ENCODE assay signal across 1 cellular context in the genomic region with DNA sequence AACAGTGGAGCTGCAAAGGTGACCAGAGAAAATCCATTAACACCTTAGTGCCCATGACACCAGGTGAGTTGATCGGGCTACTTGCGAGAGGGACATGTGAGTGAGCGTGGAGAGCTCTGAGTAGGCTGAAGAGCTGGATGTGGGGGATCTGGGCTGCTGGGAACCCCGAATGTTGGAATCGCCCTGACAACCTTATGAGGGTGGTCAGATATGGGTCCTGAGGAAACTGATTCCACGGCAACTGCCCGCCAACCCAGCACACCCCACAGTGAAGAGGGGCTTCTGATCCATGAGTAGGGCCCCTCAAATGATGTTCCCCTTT.
TF ChIP-seq lines count a peak whose summit lies in the region.

No MANE protein-coding gene starts in this region.

TF ChIP-seq in HCT116, 20 proteins besides CTCF, POLR2A, EP300 and RAD21 (continued from another document):
- no peak for TF ChIP-seq REST (IDR thresholded peaks at IDR 0.05; ENCODE audit: low read depth)
- TF ChIP-seq YY1 (IDR thresholded peaks at IDR 0.05; ENCODE audit: extremely low read depth, insufficient replicate concordance, low read depth, low read length) = no peak
- TF ChIP-seq POLR2AphosphoS5 (IDR thresholded peaks at IDR 0.05; ENCODE audit: low read depth, low read length) = no peak
- TF ChIP-seq, protein P1, sequence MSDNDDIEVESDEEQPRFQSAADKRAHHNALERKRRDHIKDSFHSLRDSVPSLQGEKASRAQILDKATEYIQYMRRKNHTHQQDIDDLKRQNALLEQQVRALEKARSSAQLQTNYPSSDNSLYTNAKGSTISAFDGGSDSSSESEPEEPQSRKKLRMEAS (IDR thresholded peaks at IDR 0.05) = peak; percentile 44; the same call in 1 of the 2 replicates
- TF ChIP-seq SIN3A (IDR thresholded peaks at IDR 0.05; ENCODE audit: low read depth) = 0 out of 2 replicates have a peak, but pooled peaks have one; percentile 18
- no peak for TF ChIP-seq EZH2 (IDR thresholded peaks at IDR 0.05)
